In genomic region chr4:2756691-2757350, GRCh38 we compare ENCODE assay signal across 8 cellular contexts. TPM values are rescaled to one million over a fixed set of nuclear protein-coding genes. Genes with fewer than 3 reads are reported as not detected.
DNase-seq lines count a peak whose midpoint lies in the region; ATAC-seq and TF ChIP-seq lines count a peak whose summit lies in the region.

No MANE protein-coding gene starts in this region.

- H3K9me3 ChIP-seq in iPS-18a (ENCODE audit: control insufficient read depth, low read depth, low read length) (no peaks in the 10 kb centered on the region), suprapubic skin (no peaks in the 10 kb centered on the region)

- no peak overlapping the region for H3K27ac ChIP-seq in iPS-18a (ENCODE audit: low read length)
- no peak overlapping the region for H3K27ac ChIP-seq in suprapubic skin

- H3K9me3 Mint-ChIP-seq in T-helper 1 cell treated with Interleukin-12 subunit alpha and Interleukin-12 subunit beta and Interleukin-4 antibody, amounts not matched to agents 30 μg/mL and 1 μg/mL, for 36 hours: no peaks in the 10 kb centered on the region
- H3K9me3 Mint-ChIP-seq in activated CD4-positive, alpha-beta memory T cell treated with anti-CD3 and anti-CD28 coated beads, Interleukin-2, amount 10 ng/mL, durations not matched to agents 7 days and 5 days: no peaks in the 10 kb centered on the region

- no peak for TF ChIP-seq CTCF in suprapubic skin (IDR thresholded peaks at IDR 0.05)

- CTCF ChIA-PET in activated CD4-positive, alpha-beta memory T cell treated with anti-CD3 and anti-CD28 coated beads, Interleukin-2, amount 10 ng/mL, durations not matched to agents 7 days and 5 days (lab: Charles Lee): interaction anchor here (0.6 to 1.5 kb wide), 2 partner anchors 199 to 203 kb away, joined by 3 to 5 read pairs; no protein-coding TSS in a partner anchor

- peak overlapping the region; percentile 76 for H3K4me3 Mint-ChIP-seq in T-helper 1 cell treated with Interleukin-12 subunit alpha and Interleukin-12 subunit beta and Interleukin-4 antibody, amounts not matched to agents 30 μg/mL and 1 μg/mL, for 36 hours
- peak overlapping the region; percentile 63 for H3K4me3 Mint-ChIP-seq in activated CD4-positive, alpha-beta memory T cell treated with anti-CD3 and anti-CD28 coated beads, Interleukin-2, amount 10 ng/mL, durations not matched to agents 7 days and 5 days

- no peaks in the 10 kb centered on the region for H3K4me1 ChIP-seq in iPS-18a (ENCODE audit: control insufficient read depth, low read depth, low read length)
- H3K4me1 ChIP-seq in suprapubic skin: peaks cover 36% of the 10 kb centered on the region

- H3K9ac ChIP-seq in iPS-18a (ENCODE audit: low read length): no peak overlapping the region

- peaks cover 12% of the 10 kb centered on the region for H3K36me3 Mint-ChIP-seq in T-helper 1 cell treated with Interleukin-12 subunit alpha and Interleukin-12 subunit beta and Interleukin-4 antibody, amounts not matched to agents 30 μg/mL and 1 μg/mL, for 36 hours (ENCODE audit: low read depth)
- peaks cover 17% of the 10 kb centered on the region for H3K36me3 Mint-ChIP-seq in activated CD4-positive, alpha-beta memory T cell treated with anti-CD3 and anti-CD28 coated beads, Interleukin-2, amount 10 ng/mL, durations not matched to agents 7 days and 5 days (ENCODE audit: low read depth)

- no peak for TF ChIP-seq EP300 in suprapubic skin (IDR thresholded peaks at IDR 0.05)

- H3K27me3 Mint-ChIP-seq in T-helper 1 cell treated with Interleukin-12 subunit alpha and Interleukin-12 subunit beta and Interleukin-4 antibody, amounts not matched to agents 30 μg/mL and 1 μg/mL, for 36 hours (ENCODE audit: low read depth): no peaks in the 10 kb centered on the region
- no peaks in the 10 kb centered on the region for H3K27me3 Mint-ChIP-seq in activated CD4-positive, alpha-beta memory T cell treated with anti-CD3 and anti-CD28 coated beads, Interleukin-2, amount 10 ng/mL, durations not matched to agents 7 days and 5 days

- H3K36me3 ChIP-seq in iPS-18a (ENCODE audit: control insufficient read depth, low read depth, low read length) (peaks cover 4% of the 10 kb centered on the region), suprapubic skin (peaks cover 5% of the 10 kb centered on the region)

- no peak for TF ChIP-seq POLR2A in suprapubic skin (IDR thresholded peaks at IDR 0.05)

- peaks cover 20% of the 10 kb centered on the region for H3K4me1 Mint-ChIP-seq in T-helper 1 cell treated with Interleukin-12 subunit alpha and Interleukin-12 subunit beta and Interleukin-4 antibody, amounts not matched to agents 30 μg/mL and 1 μg/mL, for 36 hours (ENCODE audit: low read depth)
- peaks cover 36% of the 10 kb centered on the region for H3K4me1 Mint-ChIP-seq in activated CD4-positive, alpha-beta memory T cell treated with anti-CD3 and anti-CD28 coated beads, Interleukin-2, amount 10 ng/mL, durations not matched to agents 7 days and 5 days

- ATAC-seq in GM19351 (IDR thresholded peaks at IDR 0.05; ENCODE audit: unreplicated experiment) (no peak), GM18873 (IDR thresholded peaks at IDR 0.05; ENCODE audit: low FRiP score, unreplicated experiment) (no peak)

- POLR2A ChIA-PET in activated CD4-positive, alpha-beta memory T cell treated with anti-CD3 and anti-CD28 coated beads, Interleukin-2, amount 10 ng/mL, durations not matched to agents 7 days and 5 days (lab: Charles Lee): interaction anchor here (1.2 to 3.7 kb wide), 9 partner anchors 11 to 537 kb away, joined by 3 to 33 read pairs (median 6); partner anchors contain the start of genes GRK4 and NOP14

- WGBS in suprapubic skin: 78% methylated on average over 21 of the region's 25 CpGs

- H3K4me3 ChIP-seq in iPS-18a (ENCODE audit: low read length) (peak overlapping the region; percentile 38), suprapubic skin (peak overlapping the region; percentile 70)

- H3K27ac Mint-ChIP-seq in T-helper 1 cell treated with Interleukin-12 subunit alpha and Interleukin-12 subunit beta and Interleukin-4 antibody, amounts not matched to agents 30 μg/mL and 1 μg/mL, for 36 hours: peak overlapping the region; percentile 69
- peak overlapping the region; percentile 58 for H3K27ac Mint-ChIP-seq in activated CD4-positive, alpha-beta memory T cell treated with anti-CD3 and anti-CD28 coated beads, Interleukin-2, amount 10 ng/mL, durations not matched to agents 7 days and 5 days

- DNase-seq in T-helper 1 cell (no peak), suprapubic skin (ENCODE audit: low spot score in 2 of 2) (no peak), middle frontal gyrus (ENCODE audit: extremely low spot score, low spot score) (no peak)
- DNase-seq in activated CD4-positive, alpha-beta memory T cell treated with anti-CD3 and anti-CD28 coated beads, Interleukin-2, amount 10 ng/mL, durations not matched to agents 7 days and 5 days: no peak

- H3K27me3 ChIP-seq in iPS-18a (ENCODE audit: control insufficient read depth, insufficient read depth, low read length): no peaks in the 10 kb centered on the region
- H3K27me3 ChIP-seq in suprapubic skin: no peaks in the 10 kb centered on the region

RNA-seq across cellular contexts. Expression of gene TNIP2, which starts 0.7 kb away (rescaled TPM):
- 10 to 100 TPM; 56.1 to 58.4 TPM for total RNA-seq in activated CD4-positive, alpha-beta memory T cell treated with anti-CD3 and anti-CD28 coated beads, Interleukin-2, amount 10 ng/mL, durations not matched to agents 7 days and 5 days
- 10 to 100 TPM; 21.8 to 36.0 (median 30.8) TPM for total RNA-seq in suprapubic skin

RNA-seq across cellular contexts. Expression of gene SH3BP2, which starts 36.1 kb away (rescaled TPM):
- total RNA-seq in activated CD4-positive, alpha-beta memory T cell treated with anti-CD3 and anti-CD28 coated beads, Interleukin-2, amount 10 ng/mL, durations not matched to agents 7 days and 5 days: 10 to 100 TPM; 77.0 to 80.3 TPM
- 100 to 1,000 TPM; 116 to 709 (median 162) TPM for total RNA-seq in suprapubic skin
